In the genomic region with DNA sequence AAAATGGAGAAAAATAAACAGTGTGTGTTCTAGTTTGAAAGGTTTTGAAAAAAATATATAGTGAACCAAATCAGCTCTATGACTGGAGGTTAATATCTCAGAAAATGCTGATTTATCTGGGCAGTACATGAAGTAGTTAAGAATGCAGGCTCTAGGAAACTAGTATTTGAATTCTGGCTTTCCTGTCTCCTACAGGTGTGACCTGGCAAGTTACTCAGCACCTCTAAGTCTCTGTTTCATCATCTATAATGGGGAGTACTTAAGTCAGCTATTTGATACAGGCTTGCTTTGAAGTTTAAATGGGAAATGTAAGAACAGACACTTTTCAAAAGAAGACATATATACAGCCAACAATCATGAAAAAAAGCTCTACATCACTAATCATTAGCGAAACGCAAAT, we compare ENCODE assay signal across 1 cellular context.
TF ChIP-seq lines count a peak whose summit lies in the region.

No MANE protein-coding gene starts in this region.

TF ChIP-seq in GM23338, 12 proteins besides CTCF, POLR2A, EP300 and RAD21:
- TF ChIP-seq EZH2 (IDR thresholded peaks at IDR 0.05; ENCODE audit: low read depth, unreplicated experiment) = no peak
- TF ChIP-seq, protein P1, sequence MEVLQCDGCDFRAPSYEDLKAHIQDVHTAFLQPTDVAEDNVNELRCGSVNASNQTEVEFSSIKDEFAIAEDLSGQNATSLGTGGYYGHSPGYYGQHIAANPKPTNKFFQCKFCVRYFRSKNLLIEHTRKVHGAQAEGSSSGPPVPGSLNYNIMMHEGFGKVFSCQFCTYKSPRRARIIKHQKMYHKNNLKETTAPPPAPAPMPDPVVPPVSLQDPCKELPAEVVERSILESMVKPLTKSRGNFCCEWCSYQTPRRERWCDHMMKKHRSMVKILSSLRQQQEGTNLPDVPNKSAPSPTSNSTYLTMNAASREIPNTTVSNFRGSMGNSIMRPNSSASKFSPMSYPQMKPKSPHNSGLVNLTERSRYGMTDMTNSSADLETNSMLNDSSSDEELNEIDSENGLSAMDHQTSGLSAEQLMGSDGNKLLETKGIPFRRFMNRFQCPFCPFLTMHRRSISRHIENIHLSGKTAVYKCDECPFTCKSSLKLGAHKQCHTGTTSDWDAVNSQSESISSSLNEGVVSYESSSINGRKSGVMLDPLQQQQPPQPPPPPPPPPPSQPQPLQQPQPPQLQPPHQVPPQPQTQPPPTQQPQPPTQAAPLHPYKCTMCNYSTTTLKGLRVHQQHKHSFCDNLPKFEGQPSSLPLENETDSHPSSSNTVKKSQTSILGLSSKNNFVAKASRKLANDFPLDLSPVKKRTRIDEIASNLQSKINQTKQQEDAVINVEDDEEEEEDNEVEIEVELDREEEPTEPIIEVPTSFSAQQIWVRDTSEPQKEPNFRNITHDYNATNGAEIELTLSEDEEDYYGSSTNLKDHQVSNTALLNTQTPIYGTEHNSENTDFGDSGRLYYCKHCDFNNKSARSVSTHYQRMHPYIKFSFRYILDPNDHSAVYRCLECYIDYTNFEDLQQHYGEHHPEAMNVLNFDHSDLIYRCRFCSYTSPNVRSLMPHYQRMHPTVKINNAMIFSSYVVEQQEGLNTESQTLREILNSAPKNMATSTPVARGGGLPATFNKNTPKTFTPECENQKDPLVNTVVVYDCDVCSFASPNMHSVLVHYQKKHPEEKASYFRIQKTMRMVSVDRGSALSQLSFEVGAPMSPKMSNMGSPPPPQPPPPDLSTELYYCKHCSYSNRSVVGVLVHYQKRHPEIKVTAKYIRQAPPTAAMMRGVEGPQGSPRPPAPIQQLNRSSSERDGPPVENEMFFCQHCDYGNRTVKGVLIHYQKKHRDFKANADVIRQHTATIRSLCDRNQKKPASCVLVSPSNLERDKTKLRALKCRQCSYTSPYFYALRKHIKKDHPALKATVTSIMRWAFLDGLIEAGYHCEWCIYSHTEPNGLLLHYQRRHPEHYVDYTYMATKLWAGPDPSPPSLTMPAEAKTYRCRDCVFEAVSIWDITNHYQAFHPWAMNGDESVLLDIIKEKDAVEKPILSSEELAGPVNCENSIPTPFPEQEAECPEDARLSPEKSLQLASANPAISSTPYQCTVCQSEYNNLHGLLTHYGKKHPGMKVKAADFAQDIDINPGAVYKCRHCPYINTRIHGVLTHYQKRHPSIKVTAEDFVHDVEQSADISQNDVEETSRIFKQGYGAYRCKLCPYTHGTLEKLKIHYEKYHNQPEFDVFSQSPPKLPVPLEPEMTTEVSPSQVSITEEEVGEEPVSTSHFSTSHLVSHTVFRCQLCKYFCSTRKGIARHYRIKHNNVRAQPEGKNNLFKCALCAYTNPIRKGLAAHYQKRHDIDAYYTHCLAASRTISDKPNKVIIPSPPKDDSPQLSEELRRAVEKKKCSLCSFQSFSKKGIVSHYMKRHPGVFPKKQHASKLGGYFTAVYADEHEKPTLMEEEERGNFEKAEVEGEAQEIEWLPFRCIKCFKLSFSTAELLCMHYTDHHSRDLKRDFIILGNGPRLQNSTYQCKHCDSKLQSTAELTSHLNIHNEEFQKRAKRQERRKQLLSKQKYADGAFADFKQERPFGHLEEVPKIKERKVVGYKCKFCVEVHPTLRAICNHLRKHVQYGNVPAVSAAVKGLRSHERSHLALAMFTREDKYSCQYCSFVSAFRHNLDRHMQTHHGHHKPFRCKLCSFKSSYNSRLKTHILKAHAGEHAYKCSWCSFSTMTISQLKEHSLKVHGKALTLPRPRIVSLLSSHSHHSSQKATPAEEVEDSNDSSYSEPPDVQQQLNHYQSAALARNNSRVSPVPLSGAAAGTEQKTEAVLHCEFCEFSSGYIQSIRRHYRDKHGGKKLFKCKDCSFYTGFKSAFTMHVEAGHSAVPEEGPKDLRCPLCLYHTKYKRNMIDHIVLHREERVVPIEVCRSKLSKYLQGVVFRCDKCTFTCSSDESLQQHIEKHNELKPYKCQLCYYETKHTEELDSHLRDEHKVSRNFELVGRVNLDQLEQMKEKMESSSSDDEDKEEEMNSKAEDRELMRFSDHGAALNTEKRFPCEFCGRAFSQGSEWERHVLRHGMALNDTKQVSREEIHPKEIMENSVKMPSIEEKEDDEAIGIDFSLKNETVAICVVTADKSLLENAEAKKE (CRISPR knock-in tag; IDR thresholded peaks at IDR 0.05) = no peak
- TF ChIP-seq, protein P2, sequence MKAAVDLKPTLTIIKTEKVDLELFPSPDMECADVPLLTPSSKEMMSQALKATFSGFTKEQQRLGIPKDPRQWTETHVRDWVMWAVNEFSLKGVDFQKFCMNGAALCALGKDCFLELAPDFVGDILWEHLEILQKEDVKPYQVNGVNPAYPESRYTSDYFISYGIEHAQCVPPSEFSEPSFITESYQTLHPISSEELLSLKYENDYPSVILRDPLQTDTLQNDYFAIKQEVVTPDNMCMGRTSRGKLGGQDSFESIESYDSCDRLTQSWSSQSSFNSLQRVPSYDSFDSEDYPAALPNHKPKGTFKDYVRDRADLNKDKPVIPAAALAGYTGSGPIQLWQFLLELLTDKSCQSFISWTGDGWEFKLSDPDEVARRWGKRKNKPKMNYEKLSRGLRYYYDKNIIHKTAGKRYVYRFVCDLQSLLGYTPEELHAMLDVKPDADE (IDR thresholded peaks at IDR 0.05) = no peak
- no peak for TF ChIP-seq ZNF331 (CRISPR knock-in tag; IDR thresholded peaks at IDR 0.05; ENCODE audit: low read depth)
- TF ChIP-seq EZH2phosphoT487 (IDR thresholded peaks at IDR 0.05; ENCODE audit: unreplicated experiment) = no peak
- no peak for TF ChIP-seq ZNF114 (CRISPR knock-in tag; IDR thresholded peaks at IDR 0.05)
- TF ChIP-seq, protein P3, sequence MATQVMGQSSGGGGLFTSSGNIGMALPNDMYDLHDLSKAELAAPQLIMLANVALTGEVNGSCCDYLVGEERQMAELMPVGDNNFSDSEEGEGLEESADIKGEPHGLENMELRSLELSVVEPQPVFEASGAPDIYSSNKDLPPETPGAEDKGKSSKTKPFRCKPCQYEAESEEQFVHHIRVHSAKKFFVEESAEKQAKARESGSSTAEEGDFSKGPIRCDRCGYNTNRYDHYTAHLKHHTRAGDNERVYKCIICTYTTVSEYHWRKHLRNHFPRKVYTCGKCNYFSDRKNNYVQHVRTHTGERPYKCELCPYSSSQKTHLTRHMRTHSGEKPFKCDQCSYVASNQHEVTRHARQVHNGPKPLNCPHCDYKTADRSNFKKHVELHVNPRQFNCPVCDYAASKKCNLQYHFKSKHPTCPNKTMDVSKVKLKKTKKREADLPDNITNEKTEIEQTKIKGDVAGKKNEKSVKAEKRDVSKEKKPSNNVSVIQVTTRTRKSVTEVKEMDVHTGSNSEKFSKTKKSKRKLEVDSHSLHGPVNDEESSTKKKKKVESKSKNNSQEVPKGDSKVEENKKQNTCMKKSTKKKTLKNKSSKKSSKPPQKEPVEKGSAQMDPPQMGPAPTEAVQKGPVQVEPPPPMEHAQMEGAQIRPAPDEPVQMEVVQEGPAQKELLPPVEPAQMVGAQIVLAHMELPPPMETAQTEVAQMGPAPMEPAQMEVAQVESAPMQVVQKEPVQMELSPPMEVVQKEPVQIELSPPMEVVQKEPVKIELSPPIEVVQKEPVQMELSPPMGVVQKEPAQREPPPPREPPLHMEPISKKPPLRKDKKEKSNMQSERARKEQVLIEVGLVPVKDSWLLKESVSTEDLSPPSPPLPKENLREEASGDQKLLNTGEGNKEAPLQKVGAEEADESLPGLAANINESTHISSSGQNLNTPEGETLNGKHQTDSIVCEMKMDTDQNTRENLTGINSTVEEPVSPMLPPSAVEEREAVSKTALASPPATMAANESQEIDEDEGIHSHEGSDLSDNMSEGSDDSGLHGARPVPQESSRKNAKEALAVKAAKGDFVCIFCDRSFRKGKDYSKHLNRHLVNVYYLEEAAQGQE (IDR thresholded peaks at IDR 0.05; ENCODE audit: unreplicated experiment) = no peak
- no peak for TF ChIP-seq CREB1 (CRISPR knock-in tag; IDR thresholded peaks at IDR 0.05; ENCODE audit: low read depth)
- TF ChIP-seq JUNB (IDR thresholded peaks at IDR 0.05; ENCODE audit: unreplicated experiment) = no peak
